In genomic region chr14:94685166-94685581, GRCh38 we compare ENCODE assay signal across 22 cellular contexts.
DNase-seq lines count a peak whose midpoint lies in the region; ATAC-seq and TF ChIP-seq lines count a peak whose summit lies in the region.
"Had no signal": no experiment of that assay in that cellular context is flagged by ENCODE, and none has a peak within 500 bp of the region (broad histone marks: within the 10 kb centered on the region; RNA-seq: fewer than 3 reads in every experiment).

No MANE protein-coding gene starts in this region.

- H3K27me3 ChIP-seq in GM23338 (ENCODE audit: insufficient read depth) = peaks cover 2% of the 10 kb centered on the region; the same call in 1 of the 2 replicates
- H3K27me3 ChIP-seq: breast epithelium, MG63, Peyer's patch had no signal

- no peak overlapping the region for H3K27ac ChIP-seq in GM23338 (ENCODE audit: low read depth)
- H3K27ac ChIP-seq in OCI-LY7 (ENCODE audit: low read depth, low read length, poor library complexity, severe bottlenecking) = no peak overlapping the region
- H3K27ac ChIP-seq: breast epithelium, esophagus muscularis mucosa, gastroesophageal sphincter, Peyer's patch had no signal

- H3K36me3 ChIP-seq in GM23338 (ENCODE audit: insufficient read depth) (no peaks in the 10 kb centered on the region), OCI-LY7 (ENCODE audit: insufficient read depth, low read length) (no peaks in the 10 kb centered on the region)
- H3K36me3 ChIP-seq: breast epithelium, esophagus muscularis mucosa, gastroesophageal sphincter, MG63, Peyer's patch had no signal

- H3K27ac Mint-ChIP-seq in GM23338 = no peak overlapping the region
- no peak overlapping the region for H3K27ac Mint-ChIP-seq in stimulated activated naive B cell treated with anti-CD40 and anti-IgM and Interleukin-4, amounts not matched to agents 10 μg/mL and 1 μg/mL and 100 μg/mL, for 72 hours
- H3K27ac Mint-ChIP-seq: activated CD8-positive, alpha-beta memory T cell treated with anti-CD3 and anti-CD28 coated beads, Interleukin-2, amount 10 ng/mL, durations not matched to agents 7 days and 5 days; nephron had no signal

- H3K9me3 Mint-ChIP-seq in GM23338 = no peaks in the 10 kb centered on the region
- H3K9me3 Mint-ChIP-seq in stimulated activated naive B cell treated with anti-CD40 and anti-IgM and Interleukin-4, amounts not matched to agents 10 μg/mL and 1 μg/mL and 100 μg/mL, for 72 hours = peaks cover 0 to 2% of the 10 kb centered on the region in 2 donors
- H3K9me3 Mint-ChIP-seq: nephron had no signal

- H3K79me2 ChIP-seq in GM23338 (replicated peaks; ENCODE audit: insufficient read depth) = no peaks in the 10 kb centered on the region
- H3K79me2 ChIP-seq in OCI-LY7 (ENCODE audit: insufficient read depth, low read depth, low read length) = no peaks in the 10 kb centered on the region

- H3K4me3 ChIP-seq in GM23338 (no peak overlapping the region), OCI-LY7 (ENCODE audit: low read depth, low read length, poor library complexity, severe bottlenecking) (no peak overlapping the region)
- H3K4me3 ChIP-seq: breast epithelium, esophagus muscularis mucosa, gastroesophageal sphincter, MG63, Peyer's patch had no signal

- no peaks in the 10 kb centered on the region for H3K9me3 ChIP-seq in OCI-LY7 (ENCODE audit: low read length)
- H3K9me3 ChIP-seq: breast epithelium, esophagus muscularis mucosa, gastroesophageal sphincter, MG63, Peyer's patch had no signal

- no peak overlapping the region for H3K4me3 Mint-ChIP-seq in GM23338
- H3K4me3 Mint-ChIP-seq in stimulated activated naive B cell treated with anti-CD40 and anti-IgM and Interleukin-4, amounts not matched to agents 10 μg/mL and 1 μg/mL and 100 μg/mL, for 72 hours = no peak overlapping the region
- H3K4me3 Mint-ChIP-seq: activated CD8-positive, alpha-beta memory T cell treated with anti-CD3 and anti-CD28 coated beads, Interleukin-2, amount 10 ng/mL, durations not matched to agents 7 days and 5 days; nephron had no signal

- peaks cover 6% of the 10 kb centered on the region; the same call in 1 of the 2 replicates for H3K4me1 ChIP-seq in GM23338 (ENCODE audit: insufficient read depth)
- H3K4me1 ChIP-seq in OCI-LY7 (ENCODE audit: insufficient read depth, low read length, poor library complexity, severe bottlenecking) = no peaks in the 10 kb centered on the region

- H2AFZ ChIP-seq in GM23338 = no peak overlapping the region; the same call in 1 of the 2 replicates
- no peak overlapping the region for H2AFZ ChIP-seq in OCI-LY7 (ENCODE audit: low read length)

- intact Hi-C loops in OCI-LY7 (cut with micrococcal nuclease; ENCODE audit: unreplicated experiment) = loop anchor here (5.0 to 10.0 kb wide), 2 partner anchors 677 to 750 kb away; no protein-coding TSS in a partner anchor

- H4K20me1 ChIP-seq in GM23338 (replicated peaks; ENCODE audit: insufficient read depth) (no peaks in the 10 kb centered on the region), OCI-LY7 (ENCODE audit: insufficient read depth, low read length) (no peaks in the 10 kb centered on the region)

- peak; percentile 39 for DNase-seq in DMS 273 (lab: John Stamatoyannopoulos, UW; ENCODE audit: unreplicated experiment)
- DNase-seq in DMS 273 treated with DMSO at 0.1 percent for 48 hours (lab: John Stamatoyannopoulos, UW) = no peak
- peak; percentile 19 for DNase-seq in GM23338 (ENCODE audit: low spot score)
- peak; percentile 3 for DNase-seq in OCI-LY7 (ENCODE audit: low spot score)
- DNase-seq in islet precursor cell = peak; percentile 59
- no peak for DNase-seq in SIG-M5 treated with dmso at 0.1 percent for 504 hours (lab: John Stamatoyannopoulos, UW; ENCODE audit: unreplicated experiment)
- no peak for DNase-seq in stimulated activated naive B cell treated with anti-CD40 and anti-IgM and Interleukin-4, amounts not matched to agents 10 μg/mL and 1 μg/mL and 100 μg/mL, for 72 hours
- DNase-seq: 8988T; activated CD4-positive, alpha-beta T cell treated with anti-CD3 and anti-CD28 coated beads for 4 hours; activated CD8-positive, alpha-beta memory T cell treated with anti-CD3 and anti-CD28 coated beads, Interleukin-2, amount 10 ng/mL, durations not matched to agents 7 days and 5 days; GDM1; left colon; MG63; midbrain; NCI-H187 treated with DMSO at 0.1 percent for 48 hours; NCI-H69; Peyer's patch had no signal

- TF ChIP-seq CTCF in GM23338 (conservative IDR thresholded peaks at IDR 0.05; ENCODE audit: low read depth in 2 of 2) (peak in 1 of 2 experiments; percentile 56; a peak in 2 of 4 replicates), OCI-LY7 (conservative IDR thresholded peaks at IDR 0.05; ENCODE audit: low read length) (0 out of 2 replicates have a peak, but pooled peaks have one; percentile 17)

- H3F3A ChIP-seq in GM23338 (replicated peaks; ENCODE audit: low read depth) = no peaks in the 10 kb centered on the region

- CTCF ChIA-PET in OCI-LY7 (lab: Charles Lee; ENCODE audit: unreplicated experiment) = no interaction called here

- POLR2A ChIA-PET in OCI-LY7 (lab: Charles Lee) = no interaction called here

- no peaks in the 10 kb centered on the region for H3K9me2 ChIP-seq in GM23338 (ENCODE audit: insufficient read depth)
- H3K9me2 ChIP-seq in OCI-LY7 (ENCODE audit: insufficient read depth, low read length) = no peaks in the 10 kb centered on the region

- H3K4me2 ChIP-seq in GM23338 (no peak overlapping the region), OCI-LY7 (ENCODE audit: low read length) (no peak overlapping the region)

- H3K4me1 Mint-ChIP-seq in GM23338 = peaks cover 8% of the 10 kb centered on the region
- peaks cover 0 to 4% of the 10 kb centered on the region in 2 donors for H3K4me1 Mint-ChIP-seq in stimulated activated naive B cell treated with anti-CD40 and anti-IgM and Interleukin-4, amounts not matched to agents 10 μg/mL and 1 μg/mL and 100 μg/mL, for 72 hours

- H3K36me3 Mint-ChIP-seq in GM23338 (ENCODE audit: low read depth) = no peaks in the 10 kb centered on the region
- no peaks in the 10 kb centered on the region for H3K36me3 Mint-ChIP-seq in stimulated activated naive B cell treated with anti-CD40 and anti-IgM and Interleukin-4, amounts not matched to agents 10 μg/mL and 1 μg/mL and 100 μg/mL, for 72 hours
- H3K36me3 Mint-ChIP-seq: activated CD8-positive, alpha-beta memory T cell treated with anti-CD3 and anti-CD28 coated beads, Interleukin-2, amount 10 ng/mL, durations not matched to agents 7 days and 5 days had no signal

- no TSS peak for BruUV-seq in OCI-LY7 (replicated peaks; lab: Mats Ljungman, UMichigan)

- peaks cover 9% of the 10 kb centered on the region for H3K27me3 Mint-ChIP-seq in GM23338 (ENCODE audit: insufficient read depth, low read depth, poor library complexity)
- peaks cover 6 to 32% of the 10 kb centered on the region in 2 donors for H3K27me3 Mint-ChIP-seq in stimulated activated naive B cell treated with anti-CD40 and anti-IgM and Interleukin-4, amounts not matched to agents 10 μg/mL and 1 μg/mL and 100 μg/mL, for 72 hours

- ATAC-seq in GM23338 = peak; percentile 30
- no peak for ATAC-seq in stimulated activated naive B cell treated with anti-CD40 and anti-IgM and Interleukin-4, amounts not matched to agents 10 μg/mL and 1 μg/mL and 100 μg/mL, for 72 hours (replicated peaks)
- ATAC-seq in GM21381 (IDR thresholded peaks at IDR 0.05; ENCODE audit: unreplicated experiment) = no peak
- ATAC-seq: activated CD8-positive, alpha-beta memory T cell treated with anti-CD3 and anti-CD28 coated beads, Interleukin-2, amount 10 ng/mL, durations not matched to agents 7 days and 5 days; gastroesophageal sphincter; left colon had no signal

TF ChIP-seq in GM23338, 12 proteins besides CTCF, POLR2A, EP300 and RAD21 (continues in another document):
- TF ChIP-seq NANOG (IDR thresholded peaks at IDR 0.05; ENCODE audit: borderline replicate concordance) (no peak), EZH2phosphoT487 (IDR thresholded peaks at IDR 0.05; ENCODE audit: unreplicated experiment) (no peak), ZNF331 (CRISPR knock-in tag; IDR thresholded peaks at IDR 0.05; ENCODE audit: low read depth) (no peak), JUNB (IDR thresholded peaks at IDR 0.05; ENCODE audit: unreplicated experiment) (no peak), EZH2 (IDR thresholded peaks at IDR 0.05; ENCODE audit: low read depth, unreplicated experiment) (no peak), POLR2AphosphoS5 (IDR thresholded peaks at IDR 0.05; ENCODE audit: low read depth) (no peak), REST (IDR thresholded peaks at IDR 0.05; ENCODE audit: unreplicated experiment) (no peak), ZNF114 (CRISPR knock-in tag; IDR thresholded peaks at IDR 0.05) (no peak)
- TF ChIP-seq, protein P1, sequence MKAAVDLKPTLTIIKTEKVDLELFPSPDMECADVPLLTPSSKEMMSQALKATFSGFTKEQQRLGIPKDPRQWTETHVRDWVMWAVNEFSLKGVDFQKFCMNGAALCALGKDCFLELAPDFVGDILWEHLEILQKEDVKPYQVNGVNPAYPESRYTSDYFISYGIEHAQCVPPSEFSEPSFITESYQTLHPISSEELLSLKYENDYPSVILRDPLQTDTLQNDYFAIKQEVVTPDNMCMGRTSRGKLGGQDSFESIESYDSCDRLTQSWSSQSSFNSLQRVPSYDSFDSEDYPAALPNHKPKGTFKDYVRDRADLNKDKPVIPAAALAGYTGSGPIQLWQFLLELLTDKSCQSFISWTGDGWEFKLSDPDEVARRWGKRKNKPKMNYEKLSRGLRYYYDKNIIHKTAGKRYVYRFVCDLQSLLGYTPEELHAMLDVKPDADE (IDR thresholded peaks at IDR 0.05) = no peak

Comparison
In these comparisons a context has a peak if more than half of its experiments do, and no peak if none do; other contexts are left out.
1. DNase-seq: peak in DMS 273 (single experiment), GM23338 (single experiment), OCI-LY7 (single experiment) and islet precursor cell (single experiment); none in DMS 273 treated with DMSO at 0.1 percent for 48 hours (single experiment), SIG-M5 treated with dmso at 0.1 percent for 504 hours (single experiment) and stimulated activated naive B cell treated with anti-CD40 and anti-IgM and Interleukin-4, amounts not matched to agents 10 μg/mL and 1 μg/mL and 100 μg/mL, for 72 hours (single experiment).